2 cellular contexts compared by ENCODE assay signal in the genomic region with DNA sequence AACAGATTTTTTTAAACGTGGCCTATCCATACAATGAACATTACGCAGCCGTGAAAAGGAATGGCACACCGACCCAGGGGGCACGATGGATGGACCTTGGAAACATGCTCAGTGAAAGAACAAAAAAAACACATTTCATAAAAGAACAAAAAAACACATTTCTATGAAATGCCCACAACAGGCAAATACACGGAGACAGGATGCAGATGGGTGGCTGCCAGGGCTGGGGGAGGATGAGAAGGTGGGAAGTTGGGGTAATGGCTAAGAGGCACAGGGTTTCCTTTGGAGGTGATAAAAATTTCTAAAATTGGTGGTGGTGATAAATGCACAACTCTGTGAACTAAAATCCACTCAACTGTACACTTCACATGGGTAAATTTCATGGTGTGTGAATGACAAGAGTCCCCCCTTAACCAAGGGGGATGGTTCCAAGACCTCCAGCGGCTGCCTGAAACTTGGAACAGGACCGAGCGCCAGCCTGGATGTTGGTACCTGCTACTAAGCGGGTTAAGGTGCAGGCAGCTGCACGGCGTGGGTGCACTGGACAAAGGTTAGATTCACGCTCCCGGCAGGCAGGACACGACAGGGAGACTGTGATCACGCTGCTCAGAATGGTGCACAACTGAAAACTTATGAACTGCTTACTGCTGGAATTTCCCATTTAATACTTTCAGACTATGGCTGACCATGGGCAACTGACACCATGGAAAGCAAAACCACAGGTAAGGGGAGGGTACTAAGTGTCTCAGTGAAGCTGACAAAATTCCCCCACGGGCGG.
TF ChIP-seq lines count a peak whose summit lies in the region.

No MANE protein-coding gene starts in this region.

TF ChIP-seq in HEK293, 187 proteins besides CTCF, POLR2A, EP300 and RAD21:
- peak; percentile 87 for TF ChIP-seq ZNF146 (tag by site-specific recombination; IDR thresholded peaks at IDR 0.05)
- TF ChIP-seq, protein P1, sequence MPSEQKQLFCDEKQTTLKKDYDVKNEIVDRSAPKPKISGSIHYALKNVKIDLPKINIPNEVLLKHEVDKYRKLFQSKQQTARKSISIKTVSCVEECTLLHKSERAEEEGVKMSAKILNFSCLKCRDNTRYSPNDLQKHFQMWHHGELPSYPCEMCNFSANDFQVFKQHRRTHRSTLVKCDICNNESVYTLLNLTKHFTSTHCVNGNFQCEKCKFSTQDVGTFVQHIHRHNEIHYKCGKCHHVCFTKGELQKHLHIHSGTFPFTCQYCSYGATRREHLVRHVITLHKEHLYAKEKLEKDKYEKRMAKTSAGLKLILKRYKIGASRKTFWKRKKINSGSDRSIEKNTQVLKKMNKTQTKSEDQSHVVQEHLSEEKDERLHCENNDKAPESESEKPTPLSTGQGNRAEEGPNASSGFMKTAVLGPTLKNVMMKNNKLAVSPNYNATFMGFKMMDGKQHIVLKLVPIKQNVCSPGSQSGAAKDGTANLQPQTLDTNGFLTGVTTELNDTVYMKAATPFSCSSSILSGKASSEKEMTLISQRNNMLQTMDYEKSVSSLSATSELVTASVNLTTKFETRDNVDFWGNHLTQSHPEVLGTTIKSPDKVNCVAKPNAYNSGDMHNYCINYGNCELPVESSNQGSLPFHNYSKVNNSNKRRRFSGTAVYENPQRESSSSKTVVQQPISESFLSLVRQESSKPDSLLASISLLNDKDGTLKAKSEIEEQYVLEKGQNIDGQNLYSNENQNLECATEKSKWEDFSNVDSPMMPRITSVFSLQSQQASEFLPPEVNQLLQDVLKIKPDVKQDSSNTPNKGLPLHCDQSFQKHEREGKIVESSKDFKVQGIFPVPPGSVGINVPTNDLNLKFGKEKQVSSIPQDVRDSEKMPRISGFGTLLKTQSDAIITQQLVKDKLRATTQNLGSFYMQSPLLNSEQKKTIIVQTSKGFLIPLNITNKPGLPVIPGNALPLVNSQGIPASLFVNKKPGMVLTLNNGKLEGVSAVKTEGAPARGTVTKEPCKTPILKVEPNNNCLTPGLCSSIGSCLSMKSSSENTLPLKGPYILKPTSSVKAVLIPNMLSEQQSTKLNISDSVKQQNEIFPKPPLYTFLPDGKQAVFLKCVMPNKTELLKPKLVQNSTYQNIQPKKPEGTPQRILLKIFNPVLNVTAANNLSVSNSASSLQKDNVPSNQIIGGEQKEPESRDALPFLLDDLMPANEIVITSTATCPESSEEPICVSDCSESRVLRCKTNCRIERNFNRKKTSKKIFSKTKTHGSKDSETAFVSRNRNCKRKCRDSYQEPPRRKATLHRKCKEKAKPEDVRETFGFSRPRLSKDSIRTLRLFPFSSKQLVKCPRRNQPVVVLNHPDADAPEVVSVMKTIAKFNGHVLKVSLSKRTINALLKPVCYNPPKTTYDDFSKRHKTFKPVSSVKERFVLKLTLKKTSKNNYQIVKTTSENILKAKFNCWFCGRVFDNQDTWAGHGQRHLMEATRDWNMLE (tag by site-specific recombination; conservative IDR thresholded peaks at IDR 0.05; ENCODE audit: low read depth): no peak

TF ChIP-seq in GM12878, 131 proteins besides CTCF, POLR2A, EP300 and RAD21:
- TF ChIP-seq ASH2L (IDR thresholded peaks at IDR 0.05; ENCODE audit: borderline replicate concordance, low read depth) (no peak), RUNX3 (IDR thresholded peaks at IDR 0.05; ENCODE audit: low read length) (peak; percentile 35; the same call in 1 of the 2 replicates)
